ENCODE assay signal across 8 cellular contexts in the genomic region with DNA sequence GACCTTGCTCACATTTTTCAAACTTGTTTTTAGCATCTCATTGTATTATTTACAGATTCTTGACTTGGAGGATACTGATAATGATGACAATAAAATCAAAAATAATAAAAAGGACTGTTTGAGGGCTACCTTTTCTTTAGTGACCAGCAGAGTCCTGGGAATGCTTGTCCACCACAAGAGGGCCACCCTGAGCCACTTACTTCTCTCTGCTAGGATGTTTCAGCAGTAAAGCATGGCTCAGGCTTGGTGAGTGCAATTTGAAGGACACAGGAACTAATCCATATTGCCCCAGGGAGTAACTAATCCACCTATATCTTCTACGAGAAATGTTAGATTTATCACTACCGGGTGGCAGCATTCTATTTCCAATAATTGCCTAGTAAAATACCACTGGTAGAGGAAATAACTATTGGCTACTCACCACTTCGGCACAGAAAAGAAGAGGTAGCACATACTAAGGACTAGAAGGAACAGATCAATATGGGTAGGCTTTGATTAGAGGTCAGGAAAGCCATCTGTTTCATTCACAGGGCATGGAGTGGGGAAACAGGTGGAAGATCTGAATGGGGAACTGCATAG. TPM values are rescaled to one million over a fixed set of nuclear protein-coding genes. Genes with fewer than 3 reads are reported as not detected.
DNase-seq lines count a peak whose midpoint lies in the region; ATAC-seq and TF ChIP-seq lines count a peak whose summit lies in the region.

No MANE protein-coding gene starts in this region.

- H3K4me3 ChIP-seq in AG04450 (ENCODE audit: low read depth, low read length), result no peak overlapping the region

- H3K9me3 ChIP-seq in AG04450 (ENCODE audit: control insufficient read depth, insufficient read depth, low read length), result no peaks in the 10 kb centered on the region

- no peak overlapping the region for H3K27ac ChIP-seq in AG04450 (ENCODE audit: low read depth, low read length)

- POLR2A ChIA-PET in AG04450 (lab: Yijun Ruan, JAX), result interaction anchor here (0.6 to 1.7 kb wide), 2 partner anchors 51 to 199 kb away, joined by 3 to 7 read pairs; no protein-coding TSS in a partner anchor
- POLR2A ChIA-PET in activated CD4-positive, alpha-beta T cell treated with anti-CD3 and anti-CD28 coated beads for 36 hours (lab: Charles Lee), result interaction anchor here (0.6 kb wide), 1 partner anchor 270 kb away, joined by 3 read pairs; no protein-coding TSS in a partner anchor

- TF ChIP-seq CTCF in AG04450 (IDR thresholded peaks at IDR 0.05; ENCODE audit: low read depth, low read length), result peak; percentile 98

- H3K36me3 Mint-ChIP-seq in activated CD4-positive, alpha-beta T cell treated with anti-CD3 and anti-CD28 coated beads for 36 hours (ENCODE audit: low read depth), result no peaks in the 10 kb centered on the region

- no peak for DNase-seq in AG04450 (ENCODE audit: low read depth, low spot score)
- DNase-seq in NCI-H2227 treated with DMSO at 0.1 percent for 48 hours (lab: John Stamatoyannopoulos, UW), result peak; percentile 10
- DNase-seq in activated CD4-positive, alpha-beta T cell treated with anti-CD3 and anti-CD28 coated beads for 36 hours, result peak; percentile 84
- DNase-seq in dermis microvascular lymphatic vessel endothelial cell (ENCODE audit: low read depth in 2 of 2), result peak; percentile 30 to 65
- DNase-seq in lung microvascular endothelial cell (ENCODE audit: low read depth in 2 of 2), result peak; percentile 70 to 78
- DNase-seq in stimulated activated CD8-positive, alpha-beta memory T cell treated with anti-CD3 and anti-CD28 coated beads, Interleukin-12 subunit alpha, Interleukin-12 subunit beta, amount 100 ng/mL, for 4 hours (ENCODE audit: low read depth), result peak; percentile 11

- peaks cover 2% of the 10 kb centered on the region for H3K27me3 Mint-ChIP-seq in activated CD4-positive, alpha-beta T cell treated with anti-CD3 and anti-CD28 coated beads for 36 hours

- H3K27ac Mint-ChIP-seq in activated CD4-positive, alpha-beta T cell treated with anti-CD3 and anti-CD28 coated beads for 36 hours, result no peak overlapping the region

- CTCF ChIA-PET in AG04450 (lab: Charles Lee), result interaction anchor here (0.9 to 4.0 kb wide), 10 partner anchors 45 to 163 kb away, joined by 3 to 75 read pairs (median 5); partner anchors contain the start of gene MTCL3
- CTCF ChIA-PET in activated CD4-positive, alpha-beta T cell treated with anti-CD3 and anti-CD28 coated beads for 36 hours (lab: Charles Lee), result interaction anchor here (0.8 to 2.9 kb wide), 8 partner anchors 12 to 81 kb away, joined by 3 to 40 read pairs (median 6); no protein-coding TSS in a partner anchor

- no peaks in the 10 kb centered on the region for H3K9me3 Mint-ChIP-seq in activated CD4-positive, alpha-beta T cell treated with anti-CD3 and anti-CD28 coated beads for 36 hours (ENCODE audit: low read depth)

- H3K4me3 Mint-ChIP-seq in activated CD4-positive, alpha-beta T cell treated with anti-CD3 and anti-CD28 coated beads for 36 hours, result no peak overlapping the region

- intact Hi-C loops in activated CD4-positive, alpha-beta T cell treated with anti-CD3 and anti-CD28 coated beads for 36 hours (cut with DNase I, micrococcal nuclease), result loop anchor here (1.0 to 2.0 kb wide), 5 partner anchors 51 to 176 kb away; no protein-coding TSS in a partner anchor

- H3K4me1 Mint-ChIP-seq in activated CD4-positive, alpha-beta T cell treated with anti-CD3 and anti-CD28 coated beads for 36 hours, result no peaks in the 10 kb centered on the region

- peak; percentile 90 for ATAC-seq in GM18511 (IDR thresholded peaks at IDR 0.05; ENCODE audit: unreplicated experiment)
- peak; percentile 93 for ATAC-seq in HG02981 (IDR thresholded peaks at IDR 0.05; ENCODE audit: unreplicated experiment)
- ATAC-seq in activated CD4-positive, alpha-beta T cell treated with anti-CD3 and anti-CD28 coated beads for 36 hours, result peak; percentile 82

- no peaks in the 10 kb centered on the region for H3K27me3 ChIP-seq in AG04450 (ENCODE audit: control insufficient read depth, insufficient read depth, low read length)

RNA-seq across cellular contexts. Expression of gene KIAA0408, which starts 5.8 kb away (rescaled TPM):
- 4.7 and 6.3 TPM in 2 replicates for polyA plus RNA-seq in AG04450 (2011; rRNA removed)
- polyA minus RNA-seq in AG04450 (2011; rRNA and poly(A)+ RNA removed), result 1.8 and 2.4 TPM in 2 replicates
- total RNA-seq in activated CD4-positive, alpha-beta T cell treated with anti-CD3 and anti-CD28 coated beads for 36 hours, result 1 to 10 TPM; 2.6 to 2.7 TPM
- total RNA-seq in dermis microvascular lymphatic vessel endothelial cell, result not detected in 2 replicates
- total RNA-seq in lung microvascular endothelial cell, result not detected in 2 replicates
